In genomic region chr12:62346817-62347216, GRCh38 we compare ENCODE assay signal across 23 cellular contexts.
"Had no signal": no experiment of that assay in that cellular context is flagged by ENCODE, and none has a peak within 500 bp of the region (broad histone marks: within the 10 kb centered on the region; RNA-seq: fewer than 3 reads in every experiment).

No MANE protein-coding gene starts in this region.

- H3K27ac ChIP-seq: body of pancreas, cardiac muscle cell, heart right ventricle, parathyroid adenoma, right lobe of liver, skin epidermis, testis, uterus, WERI-Rb-1 had no signal

- DNase-seq: activated CD4-positive, alpha-beta T cell treated with anti-CD3 and anti-CD28 coated beads, Interleukin-2, amount 50 U/mL, for 48 hours; activated CD4-positive, CD25-positive, alpha-beta regulatory T cell treated with anti-CD3 and anti-CD28 coated beads, Interleukin-2, amount 50 U/mL, for 72 hours; activated CD8-positive, alpha-beta memory T cell treated with anti-CD3 and anti-CD28 coated beads, Interleukin-2, amount 50 U/mL, for 48 hours; activated naive CD4-positive, alpha-beta T cell; activated naive CD8-positive, alpha-beta T cell treated with anti-CD3 and anti-CD28 coated beads, Interleukin-2, amount 10 ng/mL, durations not matched to agents 7 days and 5 days; body of pancreas; effector CD4-positive, alpha-beta T cell; foreskin fibroblast; heart right ventricle; islet precursor cell; left colon; mesenchymal stem cell; nephron progenitor cell; nucleus accumbens; right lobe of liver; stimulated activated CD4-positive, alpha-beta T cell treated with anti-CD3 and anti-CD28 coated beads, Interleukin-1b, Interleukin-23, amount 100 ng/mL, for 48 hours; testis; trophoblast cell; uterus; WERI-Rb-1 had no signal

- H2AFZ ChIP-seq: parathyroid adenoma had no signal

- H3K4me3 Mint-ChIP-seq: activated naive CD8-positive, alpha-beta T cell treated with anti-CD3 and anti-CD28 coated beads, Interleukin-2, amount 10 ng/mL, durations not matched to agents 7 days and 5 days; nephron progenitor cell had no signal

- H3K9ac ChIP-seq: parathyroid adenoma had no signal

- H3K9me3 ChIP-seq: body of pancreas, right lobe of liver, testis, uterus had no signal

- H3K4me1 ChIP-seq: body of pancreas, parathyroid adenoma, right lobe of liver, testis, uterus had no signal

- H3K4me1 Mint-ChIP-seq: nephron progenitor cell had no signal

- H3K27me3 ChIP-seq: body of pancreas, cardiac muscle cell, heart right ventricle, right lobe of liver, testis, uterus had no signal

- H3K27ac Mint-ChIP-seq: nephron progenitor cell had no signal

- H3K36me3 ChIP-seq: cardiac muscle cell, uterus, WERI-Rb-1 had no signal

- H3K4me3 ChIP-seq: body of pancreas, cardiac muscle cell, heart right ventricle, right lobe of liver, skin epidermis, testis, uterus had no signal

- ATAC-seq: body of pancreas, heart right ventricle, left colon, right lobe of liver had no signal

- H3K27me3 Mint-ChIP-seq: activated naive CD8-positive, alpha-beta T cell treated with anti-CD3 and anti-CD28 coated beads, Interleukin-2, amount 10 ng/mL, durations not matched to agents 7 days and 5 days had no signal
